ENCODE assay signal across 9 cellular contexts in genomic region chr1:74419611-74420010, GRCh38.
"Had no signal": no experiment of that assay in that cellular context is flagged by ENCODE, and none has a peak within 500 bp of the region (broad histone marks: within the 10 kb centered on the region; RNA-seq: fewer than 3 reads in every experiment).

No MANE protein-coding gene starts in this region.

- H3K4me1 ChIP-seq: HAP-1 had no signal

- H3K9ac ChIP-seq: GM23248, KMS-11 had no signal

- H3K9me3 ChIP-seq: HAP-1 had no signal

- DNase-seq: GM23248, GOT3, H7, HFFc6, KBM-7 had no signal

- FAIRE-seq: HTR-8/SVneo had no signal

- H3K4me3 ChIP-seq: GM23248, HAP-1 had no signal

- H3K27ac ChIP-seq: GM23248, KMS-11 had no signal

- H2AFZ ChIP-seq: GM23248 had no signal

- H3K36me3 ChIP-seq: HAP-1 had no signal

- ATAC-seq: HCT116 had no signal

- H3K4me2 ChIP-seq: KMS-11 had no signal
